In genomic region chr2:47072018-47072691, GRCh38 we compare ENCODE assay signal across 1 cellular context.
TF ChIP-seq lines count a peak whose summit lies in the region.

No MANE protein-coding gene starts in this region.

TF ChIP-seq in HepG2, 621 proteins besides CTCF, POLR2A, EP300 and RAD21 (continued from another document and continues in another):
- TF ChIP-seq REPIN1 (CRISPR knock-in tag; IDR thresholded peaks at IDR 0.05; ENCODE audit: borderline replicate concordance, low read depth) (no peak), KAT7 (CRISPR knock-in tag; IDR thresholded peaks at IDR 0.05; ENCODE audit: borderline replicate concordance) (no peak), TOPORS (CRISPR knock-in tag; IDR thresholded peaks at IDR 0.05) (no peak), HMG20A (CRISPR knock-in tag; IDR thresholded peaks at IDR 0.05; ENCODE audit: borderline replicate concordance) (no peak), ZBTB39 (CRISPR knock-in tag; IDR thresholded peaks at IDR 0.05) (no peak), NCOA5 (CRISPR knock-in tag; IDR thresholded peaks at IDR 0.05) (no peak), AGO2 (optimal IDR thresholded peaks at IDR 0.05; ENCODE audit: low read depth, low read length) (peak; percentile 80), ZNF740 (CRISPR knock-in tag; IDR thresholded peaks at IDR 0.05) (no peak), ZFP82 (CRISPR knock-in tag; IDR thresholded peaks at IDR 0.05; ENCODE audit: borderline replicate concordance) (no peak), HNRNPL (IDR thresholded peaks at IDR 0.05; ENCODE audit: low read depth, low read length) (no peak), SMARCE1 (IDR thresholded peaks at IDR 0.05; ENCODE audit: borderline replicate concordance) (no peak), ZNF530 (CRISPR knock-in tag; IDR thresholded peaks at IDR 0.05; ENCODE audit: low read depth) (no peak), ARNTL (CRISPR knock-in tag; IDR thresholded peaks at IDR 0.05) (no peak), STAT6 (CRISPR knock-in tag; IDR thresholded peaks at IDR 0.05; ENCODE audit: borderline replicate concordance) (no peak), ZFP36 (IDR thresholded peaks at IDR 0.05; ENCODE audit: borderline replicate concordance, low read depth, low read length, partially characterized antibody) (no peak), CENPBD1 (CRISPR knock-in tag; IDR thresholded peaks at IDR 0.05; ENCODE audit: borderline replicate concordance, low read depth) (no peak), SP1 (IDR thresholded peaks at IDR 0.05) (no peak), SP1 (CRISPR knock-in tag; IDR thresholded peaks at IDR 0.05) (no peak), ZBTB25 (CRISPR knock-in tag; IDR thresholded peaks at IDR 0.05) (no peak), TARDBP (CRISPR knock-in tag; IDR thresholded peaks at IDR 0.05) (no peak), ELF1 (CRISPR knock-in tag; IDR thresholded peaks at IDR 0.05) (no peak), ZNF296 (CRISPR knock-in tag; conservative IDR thresholded peaks at IDR 0.05) (no peak), E2F5 (CRISPR knock-in tag; conservative IDR thresholded peaks at IDR 0.05) (no peak), ZKSCAN5 (CRISPR knock-in tag; IDR thresholded peaks at IDR 0.05) (no peak), PHF8 (CRISPR knock-in tag; IDR thresholded peaks at IDR 0.05) (no peak), ZNF280D (CRISPR knock-in tag; IDR thresholded peaks at IDR 0.05) (no peak), ZNF17 (CRISPR knock-in tag; IDR thresholded peaks at IDR 0.05) (no peak), SMYD3 (CRISPR knock-in tag; IDR thresholded peaks at IDR 0.05) (no peak), ZNF83 (CRISPR knock-in tag; IDR thresholded peaks at IDR 0.05; ENCODE audit: borderline replicate concordance) (no peak), THAP8 (CRISPR knock-in tag; IDR thresholded peaks at IDR 0.05; ENCODE audit: borderline replicate concordance) (no peak), ZBTB33 (CRISPR knock-in tag; IDR thresholded peaks at IDR 0.05) (peak; percentile 96), MBD4 (IDR thresholded peaks at IDR 0.05; ENCODE audit: borderline replicate concordance, low read length) (no peak), ZNF180 (CRISPR knock-in tag; IDR thresholded peaks at IDR 0.05; ENCODE audit: borderline replicate concordance, low read depth) (no peak), ZNF350 (CRISPR knock-in tag; IDR thresholded peaks at IDR 0.05; ENCODE audit: borderline replicate concordance, low read depth) (no peak), MEIS1 (CRISPR knock-in tag; IDR thresholded peaks at IDR 0.05; ENCODE audit: borderline replicate concordance) (no peak), NFKB2 (CRISPR knock-in tag; IDR thresholded peaks at IDR 0.05; ENCODE audit: borderline replicate concordance) (peak; percentile 39; the same call in 1 of the 2 replicates), RCOR2 (CRISPR knock-in tag; IDR thresholded peaks at IDR 0.05) (no peak), ZBTB20 (CRISPR knock-in tag; IDR thresholded peaks at IDR 0.05; ENCODE audit: borderline replicate concordance, low read depth) (no peak), SAP130 (CRISPR knock-in tag; IDR thresholded peaks at IDR 0.05; ENCODE audit: low read depth) (no peak), ZNF598 (CRISPR knock-in tag; IDR thresholded peaks at IDR 0.05; ENCODE audit: borderline replicate concordance) (no peak), ARHGAP35 (CRISPR knock-in tag; IDR thresholded peaks at IDR 0.05; ENCODE audit: borderline replicate concordance) (no peak), E2F1 (CRISPR knock-in tag; IDR thresholded peaks at IDR 0.05) (no peak), ZNF44 (CRISPR knock-in tag; IDR thresholded peaks at IDR 0.05) (no peak), GLI4 (CRISPR knock-in tag; IDR thresholded peaks at IDR 0.05; ENCODE audit: borderline replicate concordance) (no peak), ZNF354B (CRISPR knock-in tag; IDR thresholded peaks at IDR 0.05) (0 out of 2 replicates have a peak, but pooled peaks have one; percentile 60), ZNF563 (CRISPR knock-in tag; IDR thresholded peaks at IDR 0.05) (0 out of 2 replicates have a peak, but pooled peaks have one; percentile 7), TP53 (CRISPR knock-in tag; conservative IDR thresholded peaks at IDR 0.05) (no peak)
